8 cellular contexts compared by ENCODE assay signal in genomic region chr17:1005361-1005946, GRCh38. TPM values are rescaled to one million over a fixed set of nuclear protein-coding genes. Genes with fewer than 3 reads are reported as not detected.
DNase-seq lines count a peak whose midpoint lies in the region; ATAC-seq and TF ChIP-seq lines count a peak whose summit lies in the region.

No MANE protein-coding gene starts in this region.

- H3F3A ChIP-seq in GM23248 (ENCODE audit: insufficient read depth), result peaks cover 30% of the 10 kb centered on the region

- no peak overlapping the region for H3K27ac ChIP-seq in GM23248
- no peak overlapping the region for H3K27ac ChIP-seq in RWPE2 (ENCODE audit: poor library complexity, severe bottlenecking)

- no peak overlapping the region for H3K9ac ChIP-seq in GM23248

- 69 to 71% methylated on average over 23 of the region's 23 CpGs for WGBS in GM23248 (ENCODE audit: low coverage in 1 of 2, low lambda C conversion rate in 2 of 2, missing lambda C conversion rate in 2 of 2), 2 experiments

- peaks cover 4% of the 10 kb centered on the region; the same call in 1 of the 2 replicates for H3K79me2 ChIP-seq in GM23248 (ENCODE audit: insufficient read depth)

- ATAC-seq in RWPE2 (ENCODE audit: low read depth), result no peak

- peaks cover 7% of the 10 kb centered on the region; the same call in 1 of the 2 replicates for H3K36me3 ChIP-seq in GM23248 (ENCODE audit: low read depth)
- peaks cover 47% of the 10 kb centered on the region for H3K36me3 ChIP-seq in RWPE2 (ENCODE audit: low read depth)

- no peak overlapping the region for H2AFZ ChIP-seq in GM23248

- peaks cover 28% of the 10 kb centered on the region for H3K4me1 ChIP-seq in GM23248 (ENCODE audit: insufficient read depth)
- H3K4me1 ChIP-seq in RWPE2 (ENCODE audit: insufficient read depth, poor library complexity, severe bottlenecking), result peaks cover 6% of the 10 kb centered on the region

- in situ Hi-C loops in GM23248 (cut with MboI) (no loop called here), GM13977 (cut with MboI; ENCODE audit: low pct_unique_long_range_greater_than_20kb, low sequenced_read_pairs, unreplicated experiment) (no loop called here)

- H3K4me3 ChIP-seq in GM23248, result no peak overlapping the region
- H3K4me3 ChIP-seq in RWPE2 (ENCODE audit: severe bottlenecking), result no peak overlapping the region
- no peak overlapping the region for H3K4me3 ChIP-seq in foreskin fibroblast (ENCODE audit: low read depth in 1 of 2, low read length in 2 of 2)

- H3K9me3 ChIP-seq in GM23248 (ENCODE audit: low read depth) (no peaks in the 10 kb centered on the region), RWPE2 (ENCODE audit: severe bottlenecking) (no peaks in the 10 kb centered on the region)

- H3K9me2 ChIP-seq in GM23248 (ENCODE audit: insufficient read depth), result no peaks in the 10 kb centered on the region

- no peaks in the 10 kb centered on the region; the same call in 1 of the 2 replicates for H4K20me1 ChIP-seq in GM23248 (ENCODE audit: insufficient read depth)

- DNase-seq in GM23248, result peak; percentile 38
- DNase-seq in RWPE2 (ENCODE audit: low spot score), result peak; percentile 53
- DNase-seq in foreskin fibroblast, result peak; percentile 55 to 78
- DNase-seq in pons (ENCODE audit: low spot score), result peak; percentile 80
- no peak for DNase-seq in NCI-H524 (lab: John Stamatoyannopoulos, UW)
- no peak for DNase-seq in stimulated activated CD4-positive, alpha-beta T cell treated with anti-CD3 and anti-CD28 coated beads, Interleukin-4, amount 100 ng/mL, for 1 hour
- DNase-seq in GM13977 (ENCODE audit: low spot score), result no peak
- DNase-seq in stimulated activated CD4-positive, alpha-beta T cell treated with anti-CD3 and anti-CD28 coated beads, Interleukin-12 subunit alpha, Interleukin-12 subunit beta, amount 100 ng/mL, for 4 hours, result no peak

- no peak overlapping the region for H3K4me2 ChIP-seq in GM23248 (ENCODE audit: unreplicated experiment)

- no peaks in the 10 kb centered on the region for H3K27me3 ChIP-seq in GM23248 (replicated peaks; ENCODE audit: insufficient read depth)
- no peaks in the 10 kb centered on the region for H3K27me3 ChIP-seq in RWPE2 (ENCODE audit: insufficient read depth, poor library complexity, severe bottlenecking)

- no peak for TF ChIP-seq CTCF in RWPE2 (IDR thresholded peaks at IDR 0.05; ENCODE audit: poor library complexity, severe bottlenecking)
- TF ChIP-seq CTCF in foreskin fibroblast (IDR thresholded peaks at IDR 0.05; ENCODE audit: low read depth, low read length), result no peak
- TF ChIP-seq CTCF in GM13977 (IDR thresholded peaks at IDR 0.05; ENCODE audit: extremely low read depth, insufficient read depth, missing control alignments), result no peak

RNA-seq across cellular contexts. Expression of gene TIMM22, which starts 8.5 kb away (rescaled TPM):
- 19.2 and 23.0 TPM in 2 replicates for total RNA-seq in GM23248 (2014; rRNA removed; shearing (Covaris generic))
- polyA plus RNA-seq in GM23248 (2016; fragmentation: Nextera tagmentation; extraction: Ambion mirVana), result 26.1 and 26.7 TPM in 2 replicates

RNA-seq across cellular contexts. Expression of gene NXN, which starts 25.9 kb away (rescaled TPM):
- total RNA-seq in GM23248 (2014; rRNA removed; shearing (Covaris generic)), result 41.9 and 51.7 TPM in 2 replicates
- polyA plus RNA-seq in GM23248 (2016; fragmentation: Nextera tagmentation; extraction: Ambion mirVana), result 8.0 and 10.7 TPM in 2 replicates

Comparison
In these comparisons a context has a peak if more than half of its experiments do, and no peak if none do; other contexts are left out.
1. DNase-seq: peak in GM23248 (single experiment), RWPE2 (single experiment), foreskin fibroblast (2 of 2) and pons (single experiment); none in NCI-H524 (0 of 2), stimulated activated CD4-positive, alpha-beta T cell treated with anti-CD3 and anti-CD28 coated beads, Interleukin-4, amount 100 ng/mL, for 1 hour (single experiment), GM13977 (single experiment) and stimulated activated CD4-positive, alpha-beta T cell treated with anti-CD3 and anti-CD28 coated beads, Interleukin-12 subunit alpha, Interleukin-12 subunit beta, amount 100 ng/mL, for 4 hours (single experiment).